In the genomic region with DNA sequence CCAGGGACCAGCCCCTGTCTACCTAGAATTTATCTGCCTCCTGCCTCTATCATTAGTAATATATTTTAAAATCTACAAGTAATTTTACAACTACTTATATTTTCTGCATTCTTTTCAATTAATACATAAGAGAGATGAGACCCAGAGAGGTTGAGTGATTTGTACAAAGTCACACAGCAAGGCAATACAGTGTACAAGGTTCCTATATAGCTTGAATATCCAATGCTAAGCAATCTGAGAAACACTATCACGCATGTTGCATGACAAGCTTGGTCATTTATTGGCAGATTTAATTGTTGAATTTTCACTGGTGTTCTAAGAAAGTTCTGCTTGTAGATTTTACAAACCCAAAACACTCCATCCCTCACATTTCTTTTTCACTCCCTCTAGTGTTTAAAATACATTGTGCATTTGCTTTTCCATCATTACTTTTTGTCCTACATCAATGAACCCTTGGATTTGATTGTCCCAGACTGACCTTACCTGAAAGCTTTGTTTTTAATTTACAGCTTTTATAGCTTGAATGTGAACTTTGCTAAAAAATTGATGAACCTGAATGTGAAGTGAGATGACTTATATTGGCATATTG, we compare ENCODE assay signal across 19 cellular contexts.
DNase-seq lines count a peak whose midpoint lies in the region; TF ChIP-seq lines count a peak whose summit lies in the region.
"Had no signal": no experiment of that assay in that cellular context is flagged by ENCODE, and none has a peak within 500 bp of the region (broad histone marks: within the 10 kb centered on the region; RNA-seq: fewer than 3 reads in every experiment).

No MANE protein-coding gene starts in this region.

- H3K36me3 Mint-ChIP-seq in chondrocyte (ENCODE audit: low read depth): no peaks in the 10 kb centered on the region
- H3K36me3 Mint-ChIP-seq: activated naive CD4-positive, alpha-beta T cell treated with anti-CD3 and anti-CD28 coated beads, Interleukin-2, amount 10 ng/mL, durations not matched to agents 7 days and 5 days had no signal

- H3K27me3 ChIP-seq in AG04450 (ENCODE audit: control insufficient read depth, insufficient read depth, low read length): no peaks in the 10 kb centered on the region
- no peaks in the 10 kb centered on the region for H3K27me3 ChIP-seq in liver (ENCODE audit: control insufficient read depth in 4 of 4, insufficient read depth in 4 of 4, low read length in 3 of 4)
- H3K27me3 ChIP-seq in SJCRH30: no peaks in the 10 kb centered on the region
- H3K27me3 ChIP-seq: gastrocnemius medialis, suprapubic skin had no signal

- H3K9me3 ChIP-seq in AG04450 (ENCODE audit: control insufficient read depth, insufficient read depth, low read length) (peaks cover 4% of the 10 kb centered on the region), liver (ENCODE audit: control insufficient read depth in 4 of 4, low read length in 3 of 4) (no peaks in the 10 kb centered on the region), SJCRH30 (replicated peaks) (no peaks in the 10 kb centered on the region)
- H3K9me3 ChIP-seq: gastrocnemius medialis, suprapubic skin had no signal

- no peaks in the 10 kb centered on the region for H3K4me1 Mint-ChIP-seq in chondrocyte (ENCODE audit: low read depth)
- H3K4me1 Mint-ChIP-seq: activated CD4-positive, alpha-beta memory T cell treated with anti-CD3 and anti-CD28 coated beads, Interleukin-2, amount 10 ng/mL, durations not matched to agents 7 days and 5 days; activated naive CD4-positive, alpha-beta T cell treated with anti-CD3 and anti-CD28 coated beads, Interleukin-2, amount 10 ng/mL, durations not matched to agents 7 days and 5 days had no signal

- no peaks in the 10 kb centered on the region for H3K27me3 Mint-ChIP-seq in chondrocyte (ENCODE audit: low read depth)
- H3K27me3 Mint-ChIP-seq: activated CD4-positive, alpha-beta memory T cell treated with anti-CD3 and anti-CD28 coated beads, Interleukin-2, amount 10 ng/mL, durations not matched to agents 7 days and 5 days; activated naive CD4-positive, alpha-beta T cell treated with anti-CD3 and anti-CD28 coated beads, Interleukin-2, amount 10 ng/mL, durations not matched to agents 7 days and 5 days had no signal

- H3K36me3 ChIP-seq in liver (ENCODE audit: control insufficient read depth in 4 of 4, insufficient read depth in 3 of 4, low read depth in 1 of 4, low read length in 3 of 4) (no peaks in the 10 kb centered on the region), SJCRH30 (no peaks in the 10 kb centered on the region)
- H3K36me3 ChIP-seq: gastrocnemius medialis, suprapubic skin had no signal

- TF ChIP-seq RAD21 in liver (IDR thresholded peaks at IDR 0.05): peak; percentile 47 to 73

- H3K9me3 Mint-ChIP-seq in chondrocyte (ENCODE audit: low read depth): no peaks in the 10 kb centered on the region
- H3K9me3 Mint-ChIP-seq: activated CD4-positive, alpha-beta memory T cell treated with anti-CD3 and anti-CD28 coated beads, Interleukin-2, amount 10 ng/mL, durations not matched to agents 7 days and 5 days; activated naive CD4-positive, alpha-beta T cell treated with anti-CD3 and anti-CD28 coated beads, Interleukin-2, amount 10 ng/mL, durations not matched to agents 7 days and 5 days; activated T-cell treated with anti-CD3 and anti-CD28 coated beads, Interleukin-2, amount 50 U/mL, for 4 hours; T-helper 2 cell treated with Interferon-gamma antibody and Interleukin-4, amounts not matched to agents 5 μg/mL and 100 μg/mL, for 36 hours had no signal

- no peak overlapping the region for H3K9ac ChIP-seq in liver (ENCODE audit: low read depth in 1 of 2, low read length in 2 of 2)

- DNase-seq in AG04450 (ENCODE audit: low read depth, low spot score): no peak
- DNase-seq in HT-29 (ENCODE audit: low spot score): peak; percentile 12
- DNase-seq in chondrocyte (ENCODE audit: low spot score): no peak
- no peak for DNase-seq in dedifferentiated amniotic fluid mesenchymal stem cell (ENCODE audit: extremely low spot score)
- DNase-seq in OCI-M2 (lab: John Stamatoyannopoulos, UW; ENCODE audit: unreplicated experiment): no peak
- DNase-seq in activated CD4-positive, alpha-beta T cell treated with anti-CD3 and anti-CD28 coated beads for 1 hour: no peak
- no peak for DNase-seq in SJCRH30
- DNase-seq: activated CD4-positive, alpha-beta memory T cell treated with anti-CD3 and anti-CD28 coated beads, Interleukin-2, amount 10 ng/mL, durations not matched to agents 7 days and 5 days; activated naive CD4-positive, alpha-beta T cell treated with anti-CD3 and anti-CD28 coated beads, Interleukin-2, amount 10 ng/mL, durations not matched to agents 7 days and 5 days; activated T-cell treated with anti-CD3 and anti-CD28 coated beads, Interleukin-2, amount 50 U/mL, for 4 hours; DND-41; gastrocnemius medialis; NCI-H1417 treated with DMSO at 0.1 percent for 48 hours; NCI-H524 treated with DMSO at 0.1 percent for 48 hours; stimulated activated CD4-positive, alpha-beta T cell treated with anti-CD3 and anti-CD28 coated beads, Interleukin-12 subunit alpha, Interleukin-12 subunit beta, amount 100 ng/mL, for 4 hours had no signal

- no peak overlapping the region for H3K27ac ChIP-seq in AG04450 (ENCODE audit: low read depth, low read length)
- no peak overlapping the region for H3K27ac ChIP-seq in liver (ENCODE audit: low read depth in 1 of 2, low read length in 2 of 2)
- no peak overlapping the region for H3K27ac ChIP-seq in SJCRH30
- H3K27ac ChIP-seq: coronary artery, gastrocnemius medialis, suprapubic skin had no signal

- TF ChIP-seq CTCF in AG04450 (IDR thresholded peaks at IDR 0.05; ENCODE audit: low read depth, low read length) (peak; percentile 28), chondrocyte (IDR thresholded peaks at IDR 0.05) (peak; percentile 69), liver (IDR thresholded peaks at IDR 0.05; ENCODE audit: low read depth, low read length, missing input control) (peak; percentile 13)

- CTCF ChIA-PET in AG04450 (lab: Charles Lee): no interaction called here

- H3K27ac Mint-ChIP-seq in chondrocyte (ENCODE audit: unreplicated experiment): no peak overlapping the region
- H3K27ac Mint-ChIP-seq: activated CD4-positive, alpha-beta memory T cell treated with anti-CD3 and anti-CD28 coated beads, Interleukin-2, amount 10 ng/mL, durations not matched to agents 7 days and 5 days; activated naive CD4-positive, alpha-beta T cell treated with anti-CD3 and anti-CD28 coated beads, Interleukin-2, amount 10 ng/mL, durations not matched to agents 7 days and 5 days; T-helper 2 cell treated with Interferon-gamma antibody and Interleukin-4, amounts not matched to agents 5 μg/mL and 100 μg/mL, for 36 hours had no signal

- WGBS in liver: 92% methylated on average over 1 of the region's 1 CpG

- POLR2A ChIA-PET in AG04450 (lab: Yijun Ruan, JAX): no interaction called here

- H3K4me3 Mint-ChIP-seq in chondrocyte (ENCODE audit: unreplicated experiment): no peak overlapping the region
- H3K4me3 Mint-ChIP-seq: activated CD4-positive, alpha-beta memory T cell treated with anti-CD3 and anti-CD28 coated beads, Interleukin-2, amount 10 ng/mL, durations not matched to agents 7 days and 5 days; activated naive CD4-positive, alpha-beta T cell treated with anti-CD3 and anti-CD28 coated beads, Interleukin-2, amount 10 ng/mL, durations not matched to agents 7 days and 5 days; activated T-cell treated with anti-CD3 and anti-CD28 coated beads, Interleukin-2, amount 50 U/mL, for 4 hours; T-helper 2 cell treated with Interferon-gamma antibody and Interleukin-4, amounts not matched to agents 5 μg/mL and 100 μg/mL, for 36 hours had no signal

- H3K4me3 ChIP-seq in AG04450 (ENCODE audit: low read depth, low read length): no peak overlapping the region
- H3K4me3 ChIP-seq in liver (ENCODE audit: low read depth in 1 of 3, low read length in 3 of 3): no peak overlapping the region
- no peak overlapping the region for H3K4me3 ChIP-seq in SJCRH30
- H3K4me3 ChIP-seq: coronary artery, gastrocnemius medialis, suprapubic skin had no signal

- H3K4me1 ChIP-seq in liver (ENCODE audit: control insufficient read depth in 4 of 4, insufficient read depth in 4 of 4, low read length in 3 of 4) (no peaks in the 10 kb centered on the region), SJCRH30 (no peaks in the 10 kb centered on the region)
- H3K4me1 ChIP-seq: gastrocnemius medialis, suprapubic skin had no signal

TF ChIP-seq in liver, 16 proteins besides CTCF, POLR2A, EP300 and RAD21 (continues in another document):
- TF ChIP-seq YY1 (IDR thresholded peaks at IDR 0.05) (no peak), SP1 (IDR thresholded peaks at IDR 0.05) (no peak), TAF1 (conservative IDR thresholded peaks at IDR 0.05) (no peak), HNF4G (IDR thresholded peaks at IDR 0.05) (no peak), JUND (IDR thresholded peaks at IDR 0.05) (no peak), GABPA (IDR thresholded peaks at IDR 0.05 in 1 of 2, conservative IDR thresholded peaks at IDR 0.05 in 1 of 2) (no peak), HNF4A (conservative IDR thresholded peaks at IDR 0.05) (no peak), RXRA (IDR thresholded peaks at IDR 0.05) (no peak), FOXA2 (IDR thresholded peaks at IDR 0.05) (no peak), NR2F2 (IDR thresholded peaks at IDR 0.05) (no peak), EGR1 (IDR thresholded peaks at IDR 0.05; ENCODE audit: low read depth in 2 of 2) (no peak)
- TF ChIP-seq, protein P1, sequence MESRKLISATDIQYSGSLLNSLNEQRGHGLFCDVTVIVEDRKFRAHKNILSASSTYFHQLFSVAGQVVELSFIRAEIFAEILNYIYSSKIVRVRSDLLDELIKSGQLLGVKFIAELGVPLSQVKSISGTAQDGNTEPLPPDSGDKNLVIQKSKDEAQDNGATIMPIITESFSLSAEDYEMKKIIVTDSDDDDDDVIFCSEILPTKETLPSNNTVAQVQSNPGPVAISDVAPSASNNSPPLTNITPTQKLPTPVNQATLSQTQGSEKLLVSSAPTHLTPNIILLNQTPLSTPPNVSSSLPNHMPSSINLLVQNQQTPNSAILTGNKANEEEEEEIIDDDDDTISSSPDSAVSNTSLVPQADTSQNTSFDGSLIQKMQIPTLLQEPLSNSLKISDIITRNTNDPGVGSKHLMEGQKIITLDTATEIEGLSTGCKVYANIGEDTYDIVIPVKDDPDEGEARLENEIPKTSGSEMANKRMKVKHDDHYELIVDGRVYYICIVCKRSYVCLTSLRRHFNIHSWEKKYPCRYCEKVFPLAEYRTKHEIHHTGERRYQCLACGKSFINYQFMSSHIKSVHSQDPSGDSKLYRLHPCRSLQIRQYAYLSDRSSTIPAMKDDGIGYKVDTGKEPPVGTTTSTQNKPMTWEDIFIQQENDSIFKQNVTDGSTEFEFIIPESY (IDR thresholded peaks at IDR 0.05): no peak
- TF ChIP-seq, protein P2, sequence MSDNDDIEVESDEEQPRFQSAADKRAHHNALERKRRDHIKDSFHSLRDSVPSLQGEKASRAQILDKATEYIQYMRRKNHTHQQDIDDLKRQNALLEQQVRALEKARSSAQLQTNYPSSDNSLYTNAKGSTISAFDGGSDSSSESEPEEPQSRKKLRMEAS (IDR thresholded peaks at IDR 0.05): no peak

Comparison
In these comparisons a context has a peak if more than half of its experiments do, and no peak if none do; other contexts are left out.
1. CTCF ChIP-seq: peak in every context shown above with its lines; median percentile 69 in chondrocyte; 28 in AG04450; 13 in liver.